27 cellular contexts compared by ENCODE assay signal in genomic region chrY:18958846-18959245, GRCh38.
"Had no signal": no experiment of that assay in that cellular context is flagged by ENCODE, and none has a peak within 500 bp of the region (broad histone marks: within the 10 kb centered on the region; RNA-seq: fewer than 3 reads in every experiment).

No MANE protein-coding gene starts in this region.

- H3K36me3 Mint-ChIP-seq: memory B cell, type B pancreatic cell had no signal

- H3K27ac Mint-ChIP-seq: effector memory CD8-positive, alpha-beta T cell; memory B cell; nephron progenitor cell; type B pancreatic cell had no signal

- H3K9me3 Mint-ChIP-seq: nephron progenitor cell, type B pancreatic cell had no signal

- H3K36me3 ChIP-seq: gastroesophageal sphincter, heart right ventricle, prostate gland, right atrium auricular region, stomach, thyroid gland had no signal

- H3K4me3 ChIP-seq: coronary artery, gastroesophageal sphincter, heart right ventricle, lung, prostate gland, right atrium auricular region, smooth muscle cell, stomach, thyroid gland had no signal

- FAIRE-seq: endometrium, islet of Langerhans had no signal

- H3K4me1 ChIP-seq: foreskin keratinocyte, gastroesophageal sphincter, prostate gland, right atrium auricular region, stomach, thyroid gland had no signal

- H3K27me3 Mint-ChIP-seq: central memory CD8-positive, alpha-beta T cell; effector memory CD8-positive, alpha-beta T cell; memory B cell; naive thymus-derived CD8-positive, alpha-beta T cell; type B pancreatic cell had no signal

- ATAC-seq: effector memory CD8-positive, alpha-beta T cell; foreskin keratinocyte; gastroesophageal sphincter; heart right ventricle; naive thymus-derived CD8-positive, alpha-beta T cell; sciatic nerve had no signal

- H3K4me3 Mint-ChIP-seq: central memory CD8-positive, alpha-beta T cell; effector memory CD8-positive, alpha-beta T cell; memory B cell; naive thymus-derived CD8-positive, alpha-beta T cell; nephron progenitor cell; type B pancreatic cell had no signal

- DNase-seq: effector memory CD8-positive, alpha-beta T cell; foreskin keratinocyte; hippocampal formation; kidney glomerular epithelial cell; naive thymus-derived CD8-positive, alpha-beta T cell; nephron progenitor cell; nucleus accumbens; stimulated activated CD4-positive, alpha-beta T cell treated with anti-CD3 and anti-CD28 coated beads, Interleukin-12 subunit alpha, Interleukin-12 subunit beta, amount 100 ng/mL, for 4 hours; stimulated activated CD4-positive, alpha-beta T cell treated with anti-CD3 and anti-CD28 coated beads, Interleukin-1b, Interleukin-23, amount 100 ng/mL, for 48 hours; stimulated activated CD4-positive, alpha-beta T cell treated with anti-CD3 and anti-CD28 coated beads, Interleukin-4, amount 100 ng/mL, for 1 hour; stimulated activated CD8-positive, alpha-beta memory T cell treated with anti-CD3 and anti-CD28 coated beads, Interleukin-4, amount 100 ng/mL, for 48 hours; stimulated activated naive CD4-positive, alpha-beta T cell treated with Interleukin-2 at 50 U/mL for 16 hours; stomach; thyroid gland had no signal

- H3K4me1 Mint-ChIP-seq: central memory CD8-positive, alpha-beta T cell; memory B cell; nephron progenitor cell had no signal

- H3K9me3 ChIP-seq: gastroesophageal sphincter, prostate gland, right atrium auricular region, thyroid gland had no signal

- H3K27ac ChIP-seq: coronary artery, foreskin keratinocyte, gastroesophageal sphincter, heart right ventricle, prostate gland, right atrium auricular region, stomach, thyroid gland had no signal
